Comparison of ENCODE assay signal across 9 cellular contexts in the genomic region with DNA sequence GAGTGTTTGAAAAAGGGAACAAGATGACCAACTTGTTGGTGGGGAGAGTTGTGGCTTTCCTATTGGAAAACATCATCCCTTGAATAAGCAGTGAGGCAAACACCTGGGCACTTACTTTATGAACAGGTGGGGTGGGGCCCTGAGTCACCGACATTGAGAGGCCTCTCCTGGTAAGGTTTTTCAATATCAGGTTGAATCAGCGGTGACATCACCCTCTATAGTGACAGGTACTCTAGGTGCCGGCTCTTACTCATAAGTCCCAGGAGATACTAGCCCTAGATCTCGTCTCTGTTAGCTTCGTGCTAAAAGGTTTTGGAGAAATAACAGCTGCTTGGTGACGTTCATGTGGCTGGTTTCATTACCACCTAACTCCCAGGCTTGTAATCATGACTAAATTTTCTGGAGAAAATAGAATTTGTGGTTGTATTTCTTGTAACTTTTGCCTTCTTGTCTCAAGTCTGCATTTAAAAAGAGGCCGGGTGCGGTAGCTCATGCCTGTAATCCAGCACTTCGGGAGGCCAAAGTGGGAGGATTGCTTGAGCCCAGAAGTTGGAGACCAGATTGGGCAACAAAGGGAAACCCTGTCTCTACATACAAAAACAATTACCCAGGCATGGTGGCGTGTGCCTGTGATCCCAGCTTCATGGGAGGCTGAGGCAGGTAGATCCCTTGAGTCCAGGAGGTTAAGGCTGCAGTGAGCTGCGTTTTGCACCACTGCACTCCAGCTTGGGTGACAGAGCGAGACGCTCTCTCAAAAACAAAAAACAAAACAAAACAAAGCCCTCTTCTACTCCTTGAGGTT. TPM values are rescaled to one million over a fixed set of nuclear protein-coding genes. Genes with fewer than 3 reads are reported as not detected.
DNase-seq lines count a peak whose midpoint lies in the region; ATAC-seq and TF ChIP-seq lines count a peak whose summit lies in the region.
"Had no signal": no experiment of that assay in that cellular context is flagged by ENCODE, and none has a peak within 500 bp of the region (broad histone marks: within the 10 kb centered on the region; RNA-seq: fewer than 3 reads in every experiment).

No MANE protein-coding gene starts in this region.

- 68% methylated on average over 7 to 11 of the region's 13 CpGs for WGBS in gastroesophageal sphincter (ENCODE audit: low coverage in 1 of 2), 2 donors

- TF ChIP-seq CTCF in 22Rv1 (IDR thresholded peaks at IDR 0.05) = no peak
- no peak for TF ChIP-seq CTCF in epithelial cell of esophagus (IDR thresholded peaks at IDR 0.05; ENCODE audit: insufficient read depth, low read depth, low read length, missing control alignments)
- no peak for TF ChIP-seq CTCF in gastroesophageal sphincter (IDR thresholded peaks at IDR 0.05)

- ATAC-seq in GM19035 (IDR thresholded peaks at IDR 0.05; ENCODE audit: unreplicated experiment) (peak; percentile 62), HG03135 (IDR thresholded peaks at IDR 0.05; ENCODE audit: unreplicated experiment) (peak; percentile 66), gastroesophageal sphincter (no peak)

- H3K4me1 ChIP-seq in gastroesophageal sphincter = no peaks in the 10 kb centered on the region

- peaks cover 14% of the 10 kb centered on the region for H3K27me3 ChIP-seq in gastroesophageal sphincter
- H3K27me3 ChIP-seq: cardiac muscle cell had no signal

- no peak for TF ChIP-seq EP300 in gastroesophageal sphincter (IDR thresholded peaks at IDR 0.05)

- peak; percentile 99 for DNase-seq in SW480 (ENCODE audit: low spot score)
- peak; percentile 100 for DNase-seq in epithelial cell of esophagus (ENCODE audit: low read depth)
- peak; percentile 85 for DNase-seq in stimulated activated CD8-positive, alpha-beta memory T cell treated with anti-CD3 and anti-CD28 coated beads, Interleukin-4, amount 100 ng/mL, for 48 hours
- DNase-seq in erythroblast (lab: John Stamatoyannopoulos, UW) = no peak

- peak overlapping the region; percentile 68 for H3K27ac ChIP-seq in 22Rv1
- no peak overlapping the region for H3K27ac ChIP-seq in gastroesophageal sphincter
- H3K27ac ChIP-seq: cardiac muscle cell had no signal

- no peaks in the 10 kb centered on the region for H3K9me3 ChIP-seq in gastroesophageal sphincter

- H3K4me3 ChIP-seq in epithelial cell of esophagus (ENCODE audit: low read length) = no peak overlapping the region
- H3K4me3 ChIP-seq in gastroesophageal sphincter = no peak overlapping the region
- H3K4me3 ChIP-seq: cardiac muscle cell had no signal

- no peaks in the 10 kb centered on the region for H3K36me3 ChIP-seq in gastroesophageal sphincter
- H3K36me3 ChIP-seq: cardiac muscle cell had no signal

- no peak for TF ChIP-seq POLR2A in gastroesophageal sphincter (IDR thresholded peaks at IDR 0.05)
- TF ChIP-seq POLR2A in erythroblast (IDR thresholded peaks at IDR 0.05; ENCODE audit: low read length) = no peak

RNA-seq across cellular contexts. Expression of gene CDH1, which starts 19.4 kb away (rescaled TPM):
- total RNA-seq in gastroesophageal sphincter = 10 to 100 TPM in 1 of 4 donors, 1 to 10 TPM in 1, under 1 TPM in 2; 0.13 to 12.0 (median 1.2) TPM

Comparison
In these comparisons a context has a peak if more than half of its experiments do, and no peak if none do; other contexts are left out.
1. DNase-seq: peak in SW480 (single experiment), epithelial cell of esophagus (single experiment) and stimulated activated CD8-positive, alpha-beta memory T cell treated with anti-CD3 and anti-CD28 coated beads, Interleukin-4, amount 100 ng/mL, for 48 hours (single experiment); none in erythroblast (0 of 2).